In the genomic region with DNA sequence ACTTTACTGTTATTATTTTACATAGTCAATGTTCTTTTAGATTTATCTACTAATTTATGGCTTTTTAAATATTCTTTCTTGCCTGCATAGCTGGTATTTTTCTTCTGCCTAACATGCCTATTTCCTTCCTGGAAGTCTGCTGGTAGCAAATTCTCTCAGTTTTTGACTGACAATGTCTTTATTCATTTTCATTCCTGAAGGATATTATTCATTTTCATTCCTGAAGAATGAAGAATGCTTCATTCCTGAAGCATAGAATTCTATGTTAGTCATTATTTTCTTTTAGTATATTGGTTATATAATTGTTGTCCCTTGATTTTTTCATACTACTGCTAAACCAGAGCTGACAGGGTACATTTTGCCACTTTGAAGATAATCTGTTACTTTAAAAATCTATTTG, we compare ENCODE assay signal across 30 cellular contexts.
"Had no signal": no experiment of that assay in that cellular context is flagged by ENCODE, and none has a peak within 500 bp of the region (broad histone marks: within the 10 kb centered on the region; RNA-seq: fewer than 3 reads in every experiment).

No MANE protein-coding gene starts in this region.

- H3K27me3 ChIP-seq: esophagus muscularis mucosa, foreskin keratinocyte, heart right ventricle, ovary, right lobe of liver, upper lobe of right lung had no signal

- H3K36me3 Mint-ChIP-seq: WTC11 had no signal

- H3K4me1 Mint-ChIP-seq: activated CD4-positive, alpha-beta memory T cell treated with anti-CD3 and anti-CD28 coated beads, Interleukin-2, amount 10 ng/mL, durations not matched to agents 7 days and 5 days; activated CD4-positive, alpha-beta T cell treated with anti-CD3 and anti-CD28 coated beads, Interleukin-2, amount 10 ng/mL, durations not matched to agents 7 days and 5 days; activated T-helper 17 cell treated with anti-CD3 and anti-CD28 coated beads, Interleukin-2, amount 50 U/mL, for 72 hours; central memory CD8-positive, alpha-beta T cell; nephron; WTC11 had no signal

- DNase-seq: activated CD4-positive, alpha-beta memory T cell treated with anti-CD3 and anti-CD28 coated beads, Interleukin-2, amount 10 ng/mL, durations not matched to agents 7 days and 5 days; activated CD4-positive, alpha-beta T cell treated with anti-CD3 and anti-CD28 coated beads for 1 hour; activated CD4-positive, alpha-beta T cell treated with anti-CD3 and anti-CD28 coated beads, Interleukin-2, amount 10 ng/mL, durations not matched to agents 7 days and 5 days; activated CD8-positive, alpha-beta memory T cell treated with anti-CD3 and anti-CD28 coated beads, Interleukin-2, amount 50 U/mL, for 48 hours; activated gamma-delta T cell treated with Interleukin-2 at 50 U/mL for 16 hours; activated naive CD4-positive, alpha-beta T cell treated with anti-CD3 and anti-CD28 coated beads, Interleukin-2, amount 50 U/mL, for 16 hours; activated T-cell treated with anti-CD3 and anti-CD28 coated beads, Interleukin-2, amount 50 U/mL, for 24 hours; amygdala; dermis blood vessel endothelial cell; effector CD4-positive, alpha-beta T cell; heart right ventricle; left ventricle myocardium inferior; ovary; right lobe of liver; stimulated activated CD4-positive, alpha-beta T cell treated with anti-CD3 and anti-CD28 coated beads, Interleukin-12 subunit alpha, Interleukin-12 subunit beta, amount 100 ng/mL, for 4 hours; stimulated activated CD4-positive, alpha-beta T cell treated with anti-CD3 and anti-CD28 coated beads, Interleukin-4, amount 100 ng/mL, for 1 hour; substantia nigra; T1000; upper lobe of right lung had no signal

- H3K4me1 ChIP-seq: esophagus muscularis mucosa, right lobe of liver, upper lobe of right lung had no signal

- H3K27ac Mint-ChIP-seq: activated CD4-positive, alpha-beta memory T cell treated with anti-CD3 and anti-CD28 coated beads, Interleukin-2, amount 10 ng/mL, durations not matched to agents 7 days and 5 days; activated CD4-positive, alpha-beta T cell treated with anti-CD3 and anti-CD28 coated beads, Interleukin-2, amount 10 ng/mL, durations not matched to agents 7 days and 5 days; activated T-cell treated with anti-CD3 and anti-CD28 coated beads, Interleukin-2, amount 50 U/mL, for 24 hours; activated T-helper 17 cell treated with anti-CD3 and anti-CD28 coated beads, Interleukin-2, amount 50 U/mL, for 72 hours; nephron; progenitor cell of endocrine pancreas; stimulated activated naive CD8-positive, alpha-beta T cell treated with anti-CD3 and anti-CD28 coated beads, Interleukin-15, Interleukin-2, amounts not matched to agents 100 ng/mL and 50 ng/mL, for 24 hours; T-helper 1 cell treated with Interleukin-12 subunit alpha and Interleukin-12 subunit beta and Interleukin-4 antibody, amounts not matched to agents 30 μg/mL and 1 μg/mL, for 36 hours; WTC11 had no signal

- H3K4me3 Mint-ChIP-seq: activated CD4-positive, alpha-beta memory T cell treated with anti-CD3 and anti-CD28 coated beads, Interleukin-2, amount 10 ng/mL, durations not matched to agents 7 days and 5 days; activated CD4-positive, alpha-beta T cell treated with anti-CD3 and anti-CD28 coated beads, Interleukin-2, amount 10 ng/mL, durations not matched to agents 7 days and 5 days; activated T-cell treated with anti-CD3 and anti-CD28 coated beads, Interleukin-2, amount 50 U/mL, for 24 hours; activated T-helper 17 cell treated with anti-CD3 and anti-CD28 coated beads, Interleukin-2, amount 50 U/mL, for 72 hours; central memory CD8-positive, alpha-beta T cell; nephron; stimulated activated naive CD8-positive, alpha-beta T cell treated with anti-CD3 and anti-CD28 coated beads, Interleukin-15, Interleukin-2, amounts not matched to agents 100 ng/mL and 50 ng/mL, for 24 hours; T-helper 1 cell treated with Interleukin-12 subunit alpha and Interleukin-12 subunit beta and Interleukin-4 antibody, amounts not matched to agents 30 μg/mL and 1 μg/mL, for 36 hours; WTC11 had no signal

- H3K9me3 ChIP-seq: esophagus muscularis mucosa, heart right ventricle, left ventricle myocardium inferior, ovary, right lobe of liver, upper lobe of right lung had no signal

- H3K36me3 ChIP-seq: esophagus muscularis mucosa, heart right ventricle, left ventricle myocardium inferior, ovary, right lobe of liver, upper lobe of right lung had no signal

- H3K27me3 Mint-ChIP-seq: activated T-helper 17 cell treated with anti-CD3 and anti-CD28 coated beads, Interleukin-2, amount 50 U/mL, for 72 hours; central memory CD8-positive, alpha-beta T cell; progenitor cell of endocrine pancreas; stimulated activated naive CD8-positive, alpha-beta T cell treated with anti-CD3 and anti-CD28 coated beads, Interleukin-15, Interleukin-2, amounts not matched to agents 100 ng/mL and 50 ng/mL, for 24 hours had no signal

- H3K9me3 Mint-ChIP-seq: activated CD4-positive, alpha-beta memory T cell treated with anti-CD3 and anti-CD28 coated beads, Interleukin-2, amount 10 ng/mL, durations not matched to agents 7 days and 5 days; activated CD4-positive, alpha-beta T cell treated with anti-CD3 and anti-CD28 coated beads, Interleukin-2, amount 10 ng/mL, durations not matched to agents 7 days and 5 days; activated T-cell treated with anti-CD3 and anti-CD28 coated beads, Interleukin-2, amount 50 U/mL, for 24 hours; activated T-helper 17 cell treated with anti-CD3 and anti-CD28 coated beads, Interleukin-2, amount 50 U/mL, for 72 hours; central memory CD8-positive, alpha-beta T cell; nephron; stimulated activated naive CD8-positive, alpha-beta T cell treated with anti-CD3 and anti-CD28 coated beads, Interleukin-15, Interleukin-2, amounts not matched to agents 100 ng/mL and 50 ng/mL, for 24 hours; T-helper 1 cell treated with Interleukin-12 subunit alpha and Interleukin-12 subunit beta and Interleukin-4 antibody, amounts not matched to agents 30 μg/mL and 1 μg/mL, for 36 hours had no signal

- H3K27ac ChIP-seq: esophagus muscularis mucosa, foreskin keratinocyte, heart right ventricle, left ventricle myocardium inferior, ovary, right lobe of liver, skin epidermis, upper lobe of right lung had no signal

- H3K4me3 ChIP-seq: esophagus muscularis mucosa, heart right ventricle, left ventricle myocardium inferior, lung, ovary, right lobe of liver, skin epidermis, upper lobe of right lung had no signal
